9 cellular contexts compared by ENCODE assay signal in genomic region chr3:64188810-64189560, GRCh38. TPM values are rescaled to one million over a fixed set of nuclear protein-coding genes. Genes with fewer than 3 reads are reported as not detected.
DNase-seq lines count a peak whose midpoint lies in the region; ATAC-seq and TF ChIP-seq lines count a peak whose summit lies in the region.
"Had no signal": no experiment of that assay in that cellular context is flagged by ENCODE, and none has a peak within 500 bp of the region (broad histone marks: within the 10 kb centered on the region; RNA-seq: fewer than 3 reads in every experiment).

No MANE protein-coding gene starts in this region.

- H3K9me3 ChIP-seq in CD4-positive, alpha-beta memory T cell (ENCODE audit: control insufficient read depth in 1 of 2, low read length in 2 of 2), result no peaks in the 10 kb centered on the region
- H3K9me3 ChIP-seq in WERI-Rb-1 (ENCODE audit: severe bottlenecking), result no peaks in the 10 kb centered on the region

- DNase-seq in Right ventricle myocardium inferior (ENCODE audit: missing footprints) (no peak), cardiac septum (ENCODE audit: low spot score) (no peak), epithelial cell of prostate (ENCODE audit: low read depth, low spot score) (no peak), mucosa of gallbladder (ENCODE audit: low spot score) (peak; percentile 69), WERI-Rb-1 (no peak), amniotic stem cell (lab: John Stamatoyannopoulos, UW) (no peak), middle frontal gyrus (ENCODE audit: extremely low spot score, low spot score) (no peak)
- DNase-seq in CD4-positive, alpha-beta memory T cell, result no peak

- ATAC-seq in Right ventricle myocardium inferior, result peak; percentile 77

- H3K4me3 Mint-ChIP-seq in CD4-positive, alpha-beta memory T cell, result no peak overlapping the region

- peaks cover 0 to 4% (median 3%) of the 10 kb centered on the region in 8 donors for H3K9me3 Mint-ChIP-seq in CD4-positive, alpha-beta memory T cell

- H3K4me1 ChIP-seq in CD4-positive, alpha-beta memory T cell (ENCODE audit: insufficient read depth, low read length), result no peaks in the 10 kb centered on the region

- POLR2A ChIA-PET in CD4-positive, alpha-beta memory T cell (lab: Charles Lee; ENCODE audit: partially characterized antibody), result no interaction called here

- intact Hi-C loops in Right ventricle myocardium inferior (cut with DNase I), result no loop called here
- intact Hi-C loops in cardiac septum (cut with DNase I), result loop anchor here (2.0 to 10.0 kb wide), 2 partner anchors 72 to 136 kb away; no protein-coding TSS in a partner anchor
- intact Hi-C loops in CD4-positive, alpha-beta memory T cell (cut with micrococcal nuclease), result no loop called here

- H3K27ac ChIP-seq in epithelial cell of prostate, result peak overlapping the region; percentile 52
- H3K27ac ChIP-seq in CD4-positive, alpha-beta memory T cell (ENCODE audit: low read depth, low read length), result no peak overlapping the region
- H3K27ac ChIP-seq in WERI-Rb-1, result no peak overlapping the region; the same call in 1 of the 2 replicates

- no peak for TF ChIP-seq CTCF in WERI-Rb-1 (IDR thresholded peaks at IDR 0.05; ENCODE audit: low read depth, low read length)

- no peak overlapping the region for H3K4me3 ChIP-seq in CD4-positive, alpha-beta memory T cell (ENCODE audit: low read length in 2 of 2)
- H3K4me3 ChIP-seq in WERI-Rb-1 (ENCODE audit: low read depth, low read length), result no peak overlapping the region
- H3K4me3 ChIP-seq: BLaER1 treated with 17β-estradiol and CSF1 and Interleukin-3, amounts not matched to agents 10 nM and 100 nM had no signal

- no peaks in the 10 kb centered on the region for H3K4me1 Mint-ChIP-seq in CD4-positive, alpha-beta memory T cell

- H3K27me3 ChIP-seq in CD4-positive, alpha-beta memory T cell (ENCODE audit: insufficient read depth, low read length), result no peaks in the 10 kb centered on the region
- no peaks in the 10 kb centered on the region for H3K27me3 ChIP-seq in WERI-Rb-1 (ENCODE audit: insufficient read depth, low read depth, severe bottlenecking)
- H3K27me3 ChIP-seq: BLaER1 treated with 17β-estradiol and CSF1 and Interleukin-3, amounts not matched to agents 10 nM and 100 nM had no signal

- no peaks in the 10 kb centered on the region for H3K36me3 Mint-ChIP-seq in CD4-positive, alpha-beta memory T cell

- no peaks in the 10 kb centered on the region for H3K36me3 ChIP-seq in CD4-positive, alpha-beta memory T cell (ENCODE audit: insufficient read depth, low read length)
- peaks cover 26% of the 10 kb centered on the region for H3K36me3 ChIP-seq in WERI-Rb-1

- H3K27ac Mint-ChIP-seq in CD4-positive, alpha-beta memory T cell, result no peak overlapping the region

- CTCF ChIA-PET in CD4-positive, alpha-beta memory T cell (lab: Charles Lee; ENCODE audit: partially characterized antibody), result no interaction called here

- peaks cover 1 to 5% of the 10 kb centered on the region in 2 donors for H3K27me3 Mint-ChIP-seq in CD4-positive, alpha-beta memory T cell

RNA-seq across cellular contexts. Expression of gene PRICKLE2, which starts 36.3 kb away (rescaled TPM):
- total RNA-seq in Right ventricle myocardium inferior, result 7.7 TPM
- total RNA-seq in cardiac septum, result 12.4 TPM
- total RNA-seq in mucosa of gallbladder, result 28.3 TPM
- not detected for total RNA-seq in CD4-positive, alpha-beta memory T cell
- polyA plus RNA-seq in CD4-positive, alpha-beta memory T cell, result not detected
